ENCODE assay signal across 1 cellular context in genomic region chr4:42143996-42144395, GRCh38.
TF ChIP-seq lines count a peak whose summit lies in the region.

No MANE protein-coding gene starts in this region.

TF ChIP-seq in GM23338, 12 proteins besides CTCF, POLR2A, EP300 and RAD21 (continued from another document):
- TF ChIP-seq REST (IDR thresholded peaks at IDR 0.05; ENCODE audit: unreplicated experiment), result no peak
- no peak for TF ChIP-seq JUNB (IDR thresholded peaks at IDR 0.05; ENCODE audit: unreplicated experiment)
- TF ChIP-seq EZH2phosphoT487 (IDR thresholded peaks at IDR 0.05; ENCODE audit: unreplicated experiment), result no peak
- no peak for TF ChIP-seq NANOG (IDR thresholded peaks at IDR 0.05; ENCODE audit: borderline replicate concordance)
- TF ChIP-seq ZNF331 (CRISPR knock-in tag; IDR thresholded peaks at IDR 0.05; ENCODE audit: low read depth), result no peak
- no peak for TF ChIP-seq POLR2AphosphoS5 (IDR thresholded peaks at IDR 0.05; ENCODE audit: low read depth)
- no peak for TF ChIP-seq ETS1 (IDR thresholded peaks at IDR 0.05)
- TF ChIP-seq STAT1 (IDR thresholded peaks at IDR 0.05; ENCODE audit: unreplicated experiment), result no peak
